21 cellular contexts compared by ENCODE assay signal in genomic region chr2:143840601-143841000, GRCh38.
"Had no signal": no experiment of that assay in that cellular context is flagged by ENCODE, and none has a peak within 500 bp of the region (broad histone marks: within the 10 kb centered on the region; RNA-seq: fewer than 3 reads in every experiment).

No MANE protein-coding gene starts in this region.

- ATAC-seq: foreskin keratinocyte; gastroesophageal sphincter; heart right ventricle; left ventricle myocardium superior; lower lobe of right lung; natural killer cell treated with Interleukin-12 subunit alpha and Interleukin-12 subunit beta and Interleukin-15 and Interleukin-18, amount 100 ng/mL, for 72 hours; right cardiac atrium; stimulated activated effector memory CD8-positive, alpha-beta T cell treated with anti-CD3 and anti-CD28 coated beads, Interleukin-12 subunit alpha, Interleukin-12 subunit beta, amount 100 ng/mL, for 72 hours had no signal

- DNase-seq: dermis blood vessel endothelial cell; effector memory CD4-positive, alpha-beta T cell; foreskin keratinocyte; heart right ventricle; immature natural killer cell; islet precursor cell; kidney glomerular epithelial cell; left ventricle myocardium superior; lower lobe of right lung; naive B cell; right cardiac atrium; sigmoid colon; stimulated activated CD4-positive, alpha-beta T cell treated with anti-CD3 and anti-CD28 coated beads, Interleukin-2, amount 100 ng/mL, for 24 hours; stimulated activated CD4-positive, alpha-beta T cell treated with anti-CD3 and anti-CD28 coated beads, Interleukin-4, amount 100 ng/mL, for 24 hours; stimulated activated naive CD4-positive, alpha-beta T cell treated with Interleukin-2 at 50 U/mL for 16 hours; stomach; thyroid gland; trophoblast cell had no signal
